In the genomic region with DNA sequence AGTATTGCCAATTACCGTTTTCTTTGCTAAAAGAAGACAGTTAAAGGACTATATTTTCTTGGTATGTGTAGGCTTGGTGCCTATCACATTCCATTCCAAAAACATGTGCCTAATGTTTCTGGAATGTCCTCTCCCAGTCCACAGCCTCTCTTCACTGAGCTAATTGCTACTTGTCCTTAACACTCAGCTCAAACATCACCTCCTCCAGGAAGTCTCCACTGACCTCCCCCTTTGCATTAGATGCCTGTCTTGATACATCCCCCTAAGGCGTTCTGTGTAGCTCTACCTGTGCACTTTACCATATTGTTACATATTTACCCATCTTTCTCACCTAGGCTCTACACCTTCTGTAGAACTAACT, we compare ENCODE assay signal across 1 cellular context.
TF ChIP-seq lines count a peak whose summit lies in the region.

No MANE protein-coding gene starts in this region.

TF ChIP-seq in SK-N-SH, 30 proteins besides CTCF, POLR2A, EP300 and RAD21 (continued from another document):
- TF ChIP-seq, protein P1, sequence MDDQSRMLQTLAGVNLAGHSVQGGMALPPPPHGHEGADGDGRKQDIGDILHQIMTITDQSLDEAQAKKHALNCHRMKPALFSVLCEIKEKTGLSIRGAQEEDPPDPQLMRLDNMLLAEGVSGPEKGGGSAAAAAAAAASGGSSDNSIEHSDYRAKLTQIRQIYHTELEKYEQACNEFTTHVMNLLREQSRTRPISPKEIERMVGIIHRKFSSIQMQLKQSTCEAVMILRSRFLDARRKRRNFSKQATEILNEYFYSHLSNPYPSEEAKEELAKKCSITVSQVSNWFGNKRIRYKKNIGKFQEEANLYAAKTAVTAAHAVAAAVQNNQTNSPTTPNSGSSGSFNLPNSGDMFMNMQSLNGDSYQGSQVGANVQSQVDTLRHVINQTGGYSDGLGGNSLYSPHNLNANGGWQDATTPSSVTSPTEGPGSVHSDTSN (IDR thresholded peaks at IDR 0.05), result no peak
- TF ChIP-seq RFX5 (IDR thresholded peaks at IDR 0.05; ENCODE audit: low read length) (no peak), NRF1 (IDR thresholded peaks at IDR 0.05; ENCODE audit: low read depth, low read length) (no peak), TAF1 (IDR thresholded peaks at IDR 0.05; ENCODE audit: borderline replicate concordance, low read depth, low read length) (no peak), MEF2A (IDR thresholded peaks at IDR 0.05; ENCODE audit: borderline replicate concordance, low read depth) (no peak), MXI1 (IDR thresholded peaks at IDR 0.05; ENCODE audit: low read depth, low read length) (no peak), FOSL2 (IDR thresholded peaks at IDR 0.05; ENCODE audit: borderline replicate concordance, low read depth) (no peak; the same call in 1 of the 2 replicates), YY1 (IDR thresholded peaks at IDR 0.05; ENCODE audit: low read depth) (no peak), ELF1 (IDR thresholded peaks at IDR 0.05) (no peak), TEAD4 (IDR thresholded peaks at IDR 0.05; ENCODE audit: borderline replicate concordance, insufficient read depth) (no peak), FOXJ3 (CRISPR knock-in tag; IDR thresholded peaks at IDR 0.05) (no peak)
- TF ChIP-seq, protein P2, sequence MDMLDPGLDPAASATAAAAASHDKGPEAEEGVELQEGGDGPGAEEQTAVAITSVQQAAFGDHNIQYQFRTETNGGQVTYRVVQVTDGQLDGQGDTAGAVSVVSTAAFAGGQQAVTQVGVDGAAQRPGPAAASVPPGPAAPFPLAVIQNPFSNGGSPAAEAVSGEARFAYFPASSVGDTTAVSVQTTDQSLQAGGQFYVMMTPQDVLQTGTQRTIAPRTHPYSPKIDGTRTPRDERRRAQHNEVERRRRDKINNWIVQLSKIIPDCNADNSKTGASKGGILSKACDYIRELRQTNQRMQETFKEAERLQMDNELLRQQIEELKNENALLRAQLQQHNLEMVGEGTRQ (IDR thresholded peaks at IDR 0.05; ENCODE audit: borderline replicate concordance, low read depth, low read length), result no peak
- TF ChIP-seq, protein P3, sequence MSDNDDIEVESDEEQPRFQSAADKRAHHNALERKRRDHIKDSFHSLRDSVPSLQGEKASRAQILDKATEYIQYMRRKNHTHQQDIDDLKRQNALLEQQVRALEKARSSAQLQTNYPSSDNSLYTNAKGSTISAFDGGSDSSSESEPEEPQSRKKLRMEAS (IDR thresholded peaks at IDR 0.05; ENCODE audit: low read depth), result no peak
